Comparison of ENCODE assay signal across 13 cellular contexts in genomic region chr12:51199546-51199945, GRCh38. TPM values are rescaled to one million over a fixed set of nuclear protein-coding genes. Genes with fewer than 3 reads are reported as not detected.
A peak's percentile ranks its signal among the peaks of the same experiment; 100 is the strongest.
DNase-seq lines count a peak whose midpoint lies in the region; ATAC-seq and TF ChIP-seq lines count a peak whose summit lies in the region.
"Had no signal": no experiment of that assay in that cellular context is flagged by ENCODE, and none has a peak within 500 bp of the region (broad histone marks: within the 10 kb centered on the region; RNA-seq: fewer than 3 reads in every experiment).

No MANE protein-coding gene starts in this region.

- H3K9me3 ChIP-seq in mesenchymal stem cell (ENCODE audit: control insufficient read depth, low read length) = no peaks in the 10 kb centered on the region
- H3K9me3 ChIP-seq: A549, Caco-2 had no signal

- no peak overlapping the region for H2AK5ac ChIP-seq in mesenchymal stem cell (ENCODE audit: low read length, severe bottlenecking)

- peak overlapping the region; percentile 29 for H4K8ac ChIP-seq in mesenchymal stem cell (ENCODE audit: low read length)

- H3K36me3 ChIP-seq in H7 (replicated peaks; ENCODE audit: control insufficient read depth, insufficient read depth, low read length) (no peaks in the 10 kb centered on the region; the same call in 1 of the 2 replicates), mesenchymal stem cell (ENCODE audit: control insufficient read depth in 1 of 2, insufficient read depth in 2 of 2, low read depth in 1 of 2, low read length in 2 of 2) (peaks cover 7 to 19% of the 10 kb centered on the region in 2 experiments)

- no peaks in the 10 kb centered on the region for H3K4me1 ChIP-seq in mesenchymal stem cell (ENCODE audit: control insufficient read depth, insufficient read depth, low read depth, low read length)
- H3K4me1 ChIP-seq: A549 had no signal

- H3K23ac ChIP-seq in mesenchymal stem cell (ENCODE audit: low read length in 2 of 2) = no peak overlapping the region

- H2AFZ ChIP-seq in mesenchymal stem cell (ENCODE audit: low read depth, low read length) = no peak overlapping the region

- H2BK120ac ChIP-seq in mesenchymal stem cell (ENCODE audit: low read depth, low read length) = no peak overlapping the region

- no peak for TF ChIP-seq CTCF in chondrocyte (IDR thresholded peaks at IDR 0.05)

- H3K27me3 ChIP-seq in H7 (ENCODE audit: control insufficient read depth, insufficient read depth, low read length) = no peaks in the 10 kb centered on the region
- H3K27me3 ChIP-seq in mesenchymal stem cell (ENCODE audit: control insufficient read depth in 1 of 2, insufficient read depth in 1 of 2, low read length in 2 of 2) = no peaks in the 10 kb centered on the region

- peak overlapping the region in 1 of 2 experiments; percentile 67 for H2BK12ac ChIP-seq in mesenchymal stem cell (ENCODE audit: low read length in 2 of 2)

- H3K36me3 Mint-ChIP-seq in chondrocyte (ENCODE audit: low read depth) = peaks cover 2% of the 10 kb centered on the region

- H3K4me1 Mint-ChIP-seq in chondrocyte (ENCODE audit: low read depth) = no peaks in the 10 kb centered on the region
- H3K4me1 Mint-ChIP-seq in stimulated activated naive CD8-positive, alpha-beta T cell treated with anti-CD3 and anti-CD28 coated beads, Interleukin-15, amount 100 ng/mL, for 72 hours = peaks cover 13% of the 10 kb centered on the region
- H3K4me1 Mint-ChIP-seq: H9 had no signal

- no peak overlapping the region for H2BK5ac ChIP-seq in mesenchymal stem cell (ENCODE audit: low read depth, low read length, poor library complexity, severe bottlenecking)

- no peak overlapping the region for H3K27ac ChIP-seq in mesenchymal stem cell (ENCODE audit: low read length, poor library complexity, severe bottlenecking)
- H3K27ac ChIP-seq: A549, C4-2B had no signal

- H3K79me1 ChIP-seq in mesenchymal stem cell (replicated peaks; ENCODE audit: low read length, poor library complexity, severe bottlenecking) = no peaks in the 10 kb centered on the region

- H3K4me3 ChIP-seq in H7 (ENCODE audit: insufficient read depth, low read depth, low read length) (no peak overlapping the region), mesenchymal stem cell (ENCODE audit: insufficient read depth in 1 of 2, low read depth in 1 of 2, low read length in 2 of 2) (no peak overlapping the region)
- H3K4me3 ChIP-seq: A549 had no signal

- no peak overlapping the region for H3K4me2 ChIP-seq in mesenchymal stem cell (ENCODE audit: low read length, poor library complexity, severe bottlenecking)
- H3K4me2 ChIP-seq: A549 had no signal

- no peak overlapping the region for H2BK15ac ChIP-seq in mesenchymal stem cell (ENCODE audit: low read depth, poor library complexity, severe bottlenecking)

- no peak overlapping the region for H3K9ac ChIP-seq in mesenchymal stem cell (ENCODE audit: low read length)

- H3K4ac ChIP-seq in mesenchymal stem cell (ENCODE audit: low read depth in 1 of 2, low read length in 2 of 2) = no peak overlapping the region

- ATAC-seq in GM18511 (IDR thresholded peaks at IDR 0.05; ENCODE audit: unreplicated experiment) = no peak
- ATAC-seq in stimulated activated naive CD8-positive, alpha-beta T cell treated with anti-CD3 and anti-CD28 coated beads, Interleukin-15, amount 100 ng/mL, for 72 hours = no peak

- H3K4me3 Mint-ChIP-seq in chondrocyte (ENCODE audit: unreplicated experiment) = no peak overlapping the region
- H3K4me3 Mint-ChIP-seq in stimulated activated naive CD8-positive, alpha-beta T cell treated with anti-CD3 and anti-CD28 coated beads, Interleukin-15, amount 100 ng/mL, for 72 hours = no peak overlapping the region
- H3K4me3 Mint-ChIP-seq: CD4-positive, alpha-beta T cell; H9 had no signal

- DNase-seq in H7 (peak; percentile 45), chondrocyte (ENCODE audit: low spot score) (peak; percentile 79), mesenchymal stem cell (no peak), NCI-H2107 treated with DMSO at 0.1 percent for 48 hours (lab: John Stamatoyannopoulos, UW; ENCODE audit: unreplicated experiment) (no peak)
- no peak for DNase-seq in stimulated activated naive CD8-positive, alpha-beta T cell treated with anti-CD3 and anti-CD28 coated beads, Interleukin-15, amount 100 ng/mL, for 72 hours
- DNase-seq: AML-193; Caco-2; CD4-positive, alpha-beta T cell; GOT3; H9 had no signal

- no peak overlapping the region for H3K27ac Mint-ChIP-seq in chondrocyte (ENCODE audit: unreplicated experiment)
- peak overlapping the region in 1 of 2 donors; percentile 86 for H3K27ac Mint-ChIP-seq in stimulated activated naive CD8-positive, alpha-beta T cell treated with anti-CD3 and anti-CD28 coated beads, Interleukin-15, amount 100 ng/mL, for 72 hours
- H3K27ac Mint-ChIP-seq: CD4-positive, alpha-beta T cell; H9 had no signal

- H3K18ac ChIP-seq in mesenchymal stem cell (ENCODE audit: low read depth in 1 of 2, low read length in 2 of 2) = no peak overlapping the region

- 98% methylated on average over 8 of the region's 8 CpGs for WGBS in mesenchymal stem cell

- no peaks in the 10 kb centered on the region for H3K9me3 Mint-ChIP-seq in chondrocyte (ENCODE audit: low read depth)
- no peaks in the 10 kb centered on the region for H3K9me3 Mint-ChIP-seq in stimulated activated naive CD8-positive, alpha-beta T cell treated with anti-CD3 and anti-CD28 coated beads, Interleukin-15, amount 100 ng/mL, for 72 hours
- H3K9me3 Mint-ChIP-seq: CD4-positive, alpha-beta T cell; H9 had no signal

- no peak overlapping the region for H3K14ac ChIP-seq in mesenchymal stem cell (ENCODE audit: low read length in 2 of 2)

- peak overlapping the region; percentile 27 for H4K91ac ChIP-seq in mesenchymal stem cell (ENCODE audit: low read length)

- no peaks in the 10 kb centered on the region for H3K27me3 Mint-ChIP-seq in chondrocyte (ENCODE audit: low read depth)
- H3K27me3 Mint-ChIP-seq in stimulated activated naive CD8-positive, alpha-beta T cell treated with anti-CD3 and anti-CD28 coated beads, Interleukin-15, amount 100 ng/mL, for 72 hours = no peaks in the 10 kb centered on the region
- H3K27me3 Mint-ChIP-seq: CD4-positive, alpha-beta T cell had no signal

RNA-seq across cellular contexts. Expression of gene POU6F1, which starts 18.3 kb away (rescaled TPM):
- 8.3 and 11.8 TPM in 2 replicates for total RNA-seq in H7 (2014; rRNA removed; shearing (Covaris generic))
- 9.9 to 11.2 TPM (median 10.2 TPM) in 3 replicates for total RNA-seq in chondrocyte
- polyA plus RNA-seq in mesenchymal stem cell (2013, experiment 1 of 2) = 7.4 TPM
- 8.8 TPM for polyA plus RNA-seq in mesenchymal stem cell (2013, experiment 2 of 2)

RNA-seq across cellular contexts. Expression of gene TFCP2, which starts 26.6 kb away (rescaled TPM):
- 11.8 and 16.0 TPM in 2 replicates for total RNA-seq in H7 (2014; rRNA removed; shearing (Covaris generic))
- total RNA-seq in chondrocyte = 17.8 to 21.2 TPM (median 20.8 TPM) in 3 replicates
- polyA plus RNA-seq in mesenchymal stem cell (2013, experiment 1 of 2) = 15.4 TPM
- polyA plus RNA-seq in mesenchymal stem cell (2013, experiment 2 of 2) = 16.4 TPM

RNA-seq across cellular contexts. Expression of gene DAZAP2, which starts 39.1 kb away (rescaled TPM):
- total RNA-seq in H7 (2014; rRNA removed; shearing (Covaris generic)) = 47.1 and 56.8 TPM in 2 replicates
- 76.9 to 95.6 TPM (median 77.9 TPM) in 3 replicates for total RNA-seq in chondrocyte
- 352 TPM for polyA plus RNA-seq in mesenchymal stem cell (2013, experiment 1 of 2)
- polyA plus RNA-seq in mesenchymal stem cell (2013, experiment 2 of 2) = 292 TPM

Comparison
In these comparisons a context has a peak if more than half of its experiments do, and no peak if none do; other contexts are left out.
1. DNase-seq: peak in H7 (single experiment) and chondrocyte (single experiment); none in mesenchymal stem cell (single experiment), NCI-H2107 treated with DMSO at 0.1 percent for 48 hours (single experiment) and stimulated activated naive CD8-positive, alpha-beta T cell treated with anti-CD3 and anti-CD28 coated beads, Interleukin-15, amount 100 ng/mL, for 72 hours (0 of 2).